ENCODE assay signal across 12 cellular contexts in genomic region chr17:2081564-2081963, GRCh38. TPM values are rescaled to one million over a fixed set of nuclear protein-coding genes. Genes with fewer than 3 reads are reported as not detected.
DNase-seq lines count a peak whose midpoint lies in the region; TF ChIP-seq lines count a peak whose summit lies in the region.
"Had no signal": no experiment of that assay in that cellular context is flagged by ENCODE, and none has a peak within 500 bp of the region (broad histone marks: within the 10 kb centered on the region; RNA-seq: fewer than 3 reads in every experiment).

No MANE protein-coding gene starts in this region.

- H3K27ac ChIP-seq in breast epithelium: peak overlapping the region; percentile 94 to 97
- no peak overlapping the region for H3K27ac ChIP-seq in OCI-LY7 (ENCODE audit: low read depth, low read length, poor library complexity, severe bottlenecking)

- H3K4me1 ChIP-seq in breast epithelium: peaks cover 19 to 27% of the 10 kb centered on the region in 2 donors
- peaks cover 6% of the 10 kb centered on the region for H3K4me1 ChIP-seq in OCI-LY7 (ENCODE audit: insufficient read depth, low read length, poor library complexity, severe bottlenecking)

- no peaks in the 10 kb centered on the region for H4K20me1 ChIP-seq in OCI-LY7 (ENCODE audit: insufficient read depth, low read length)

- BruUV-seq in OCI-LY7 (replicated peaks; lab: Mats Ljungman, UMichigan): no TSS peak

- CTCF ChIA-PET in OCI-LY7 (lab: Charles Lee; ENCODE audit: unreplicated experiment): no interaction called here

- H3K9me3 ChIP-seq in breast epithelium: no peaks in the 10 kb centered on the region
- H3K9me3 ChIP-seq in OCI-LY7 (ENCODE audit: low read length): no peaks in the 10 kb centered on the region

- intact Hi-C loops in breast epithelium (cut with DNase I; ENCODE audit: low total_unique reads): no loop called here
- intact Hi-C loops in OCI-LY7 (cut with micrococcal nuclease; ENCODE audit: unreplicated experiment): no loop called here

- no peak overlapping the region for H2AFZ ChIP-seq in OCI-LY7 (ENCODE audit: low read length)

- TF ChIP-seq CTCF in breast epithelium (IDR thresholded peaks at IDR 0.05) (no peak), OCI-LY7 (conservative IDR thresholded peaks at IDR 0.05; ENCODE audit: low read length) (no peak)

- H3K27me3 ChIP-seq in breast epithelium: no peaks in the 10 kb centered on the region

- POLR2A ChIA-PET in OCI-LY7 (lab: Charles Lee): no interaction called here

- no peak overlapping the region for H3K4me2 ChIP-seq in OCI-LY7 (ENCODE audit: low read length)

- H3K4me3 ChIP-seq in breast epithelium: no peak overlapping the region
- H3K4me3 ChIP-seq in OCI-LY7 (ENCODE audit: low read depth, low read length, poor library complexity, severe bottlenecking): no peak overlapping the region
- H3K4me3 ChIP-seq: skin epidermis had no signal

- H3K9me2 ChIP-seq in OCI-LY7 (ENCODE audit: insufficient read depth, low read length): no peaks in the 10 kb centered on the region

- DNase-seq in AG08395 (ENCODE audit: low spot score): peak; percentile 56
- peak; percentile 93 for DNase-seq in HT1080 (ENCODE audit: low read depth)
- no peak for DNase-seq in breast epithelium (ENCODE audit: low spot score in 2 of 2)
- DNase-seq in myocyte (ENCODE audit: low read depth): peak; percentile 22
- no peak for DNase-seq in OCI-LY7 (ENCODE audit: low spot score)
- no peak for DNase-seq in DMS53 treated with DMSO at 0.1 percent for 48 hours (lab: John Stamatoyannopoulos, UW; ENCODE audit: unreplicated experiment)
- DNase-seq in Kasumi-1 (lab: John Stamatoyannopoulos, UW): no peak
- no peak for DNase-seq in occipital lobe (lab: John Stamatoyannopoulos, UW)
- DNase-seq: CD4-positive, alpha-beta T cell; MM.1S; Right ventricle myocardium superior had no signal

- H3K36me3 ChIP-seq in breast epithelium (peaks cover 5% of the 10 kb centered on the region), OCI-LY7 (ENCODE audit: insufficient read depth, low read length) (peaks cover 8% of the 10 kb centered on the region; the same call in 1 of the 2 replicates)

- TF ChIP-seq POLR2A in breast epithelium (IDR thresholded peaks at IDR 0.05): no peak

- no peaks in the 10 kb centered on the region for H3K79me2 ChIP-seq in OCI-LY7 (ENCODE audit: insufficient read depth, low read depth, low read length)

RNA-seq across cellular contexts. Expression of gene HIC1, which starts 26.7 kb away (rescaled TPM):
- total RNA-seq in HT1080 (2014; rRNA removed; shearing (Covaris generic)): 0.53 and 0.79 TPM in 2 replicates
- 0.57 and 0.92 TPM in 2 replicates for polyA plus RNA-seq in HT1080 (2015; cell fraction: cytosol; rRNA removed)
- polyA plus RNA-seq in HT1080 (2015; cell fraction: nucleus; rRNA removed): 4.0 and 4.3 TPM in 2 replicates
- total RNA-seq in breast epithelium: 10 to 100 TPM; 12.6 to 16.4 (median 12.7) TPM
- total RNA-seq in myocyte: 2.9 and 6.8 TPM in 2 replicates
- 1.9 TPM for polyA plus RNA-seq in myocyte (2012)
- total RNA-seq in OCI-LY7 (2014; rRNA removed; shearing (Covaris generic)): 0.19 TPM in 1 of 2 replicates, not detected in the other
- total RNA-seq in OCI-LY7 (2022): 0.32 TPM in 1 of 2 replicates, not detected in the other
- total RNA-seq in occipital lobe: 3.1 TPM

RNA-seq across cellular contexts. Expression of gene OVCA2, which starts 39.7 kb away (rescaled TPM):
- 44.3 and 54.9 TPM in 2 replicates for total RNA-seq in HT1080 (2014; rRNA removed; shearing (Covaris generic))
- polyA plus RNA-seq in HT1080 (2015; cell fraction: cytosol; rRNA removed): 37.9 and 50.1 TPM in 2 replicates
- 17.9 and 21.2 TPM in 2 replicates for polyA plus RNA-seq in HT1080 (2015; cell fraction: nucleus; rRNA removed)
- total RNA-seq in breast epithelium: 10 to 100 TPM; 24.3 to 35.4 (median 32.5) TPM
- 43.9 and 53.7 TPM in 2 replicates for total RNA-seq in myocyte
- 40.9 TPM for polyA plus RNA-seq in myocyte (2012)
- total RNA-seq in OCI-LY7 (2014; rRNA removed; shearing (Covaris generic)): 18.8 and 24.0 TPM in 2 replicates
- 18.2 and 21.9 TPM in 2 replicates for total RNA-seq in OCI-LY7 (2022)
- 15.8 TPM for total RNA-seq in occipital lobe

RNA-seq across cellular contexts. Expression of gene DPH1, which starts 51.6 kb away (rescaled TPM):
- total RNA-seq in HT1080 (2014; rRNA removed; shearing (Covaris generic)): 44.7 and 53.9 TPM in 2 replicates
- polyA plus RNA-seq in HT1080 (2015; cell fraction: cytosol; rRNA removed): 26.9 and 29.8 TPM in 2 replicates
- 113 and 117 TPM in 2 replicates for polyA plus RNA-seq in HT1080 (2015; cell fraction: nucleus; rRNA removed)
- total RNA-seq in breast epithelium (10 to 100 TPM; 28.3 to 66.6 (median 55.7) TPM), myocyte (36.1 and 39.4 TPM in 2 replicates), OCI-LY7 (2022) (35.1 and 42.6 TPM in 2 replicates), occipital lobe (20.7 TPM)
- polyA plus RNA-seq in myocyte (2012): 42.4 TPM
- total RNA-seq in OCI-LY7 (2014; rRNA removed; shearing (Covaris generic)): 26.5 and 30.4 TPM in 2 replicates

RNA-seq across cellular contexts. Expression of gene RTN4RL1, which starts 56.4 kb away (rescaled TPM):
- 4.3 and 5.6 TPM in 2 replicates for total RNA-seq in HT1080 (2014; rRNA removed; shearing (Covaris generic))
- polyA plus RNA-seq in HT1080 (2015; cell fraction: cytosol; rRNA removed): 1.0 and 1.2 TPM in 2 replicates
- polyA plus RNA-seq in HT1080 (2015; cell fraction: nucleus; rRNA removed): 0.85 and 1.0 TPM in 2 replicates
- 10 to 100 TPM in 2 of 3 donors, 1 to 10 TPM in 1; 3.8 to 19.6 (median 14.1) TPM for total RNA-seq in breast epithelium
- total RNA-seq in myocyte: 0.96 and 1.9 TPM in 2 replicates
- polyA plus RNA-seq in myocyte (2012): 0.29 TPM
- not detected in 2 replicates for total RNA-seq in OCI-LY7 (2014; rRNA removed; shearing (Covaris generic))
- not detected in 2 replicates for total RNA-seq in OCI-LY7 (2022)
- 25.0 TPM for total RNA-seq in occipital lobe

Comparison
In these comparisons a context has a peak if more than half of its experiments do, and no peak if none do; other contexts are left out.
1. DNase-seq: peak in AG08395 (single experiment), HT1080 (single experiment) and myocyte (single experiment); none in breast epithelium (0 of 2), OCI-LY7 (single experiment), DMS53 treated with DMSO at 0.1 percent for 48 hours (single experiment), Kasumi-1 (0 of 2) and occipital lobe (single experiment).